ENCODE assay signal across 8 cellular contexts in genomic region chr11:34234086-34234740, GRCh38.
DNase-seq lines count a peak whose midpoint lies in the region; ATAC-seq, FAIRE-seq and TF ChIP-seq lines count a peak whose summit lies in the region.

No MANE protein-coding gene starts in this region.

- H3K79me2 ChIP-seq in GM12878 (ENCODE audit: control insufficient read depth, insufficient read depth, low read length): no peaks in the 10 kb centered on the region

- H3K36me3 ChIP-seq in GM12878 (ENCODE audit: control insufficient read depth in 2 of 2, insufficient read depth in 2 of 2, low read length in 1 of 2): no peaks in the 10 kb centered on the region; a peak in 1 of 4 replicates

- peak; percentile 80 for DNase-seq in ACHN
- peak in 4 of 5 experiments; percentile 46 to 62 (median 53) for DNase-seq in T-helper 2 cell
- DNase-seq in GM12878 (ENCODE audit: low read depth, low spot score): peak; percentile 88
- peak; percentile 56 for DNase-seq in myocyte (ENCODE audit: low read depth)
- peak; percentile 51 for DNase-seq in ureter (ENCODE audit: low spot score)
- no peak for DNase-seq in NCI-H510A (lab: John Stamatoyannopoulos, UW)

- ATAC-seq in GM19463 (IDR thresholded peaks at IDR 0.05; ENCODE audit: unreplicated experiment) (peak; percentile 79), HG03469 (IDR thresholded peaks at IDR 0.05; ENCODE audit: unreplicated experiment) (peak; percentile 70), GM12878 (peak; percentile 86)

- RAD21 ChIA-PET in GM12878 (lab: Charles Lee; ENCODE audit: unreplicated experiment): interaction anchor here (0.7 to 7.2 kb wide), 15 partner anchors 10 to 124 kb away, joined by 3 to 107 read pairs (median 4); partner anchors contain the start of gene ABTB2

- H3K4me1 ChIP-seq in GM12878 (ENCODE audit: control insufficient read depth, insufficient read depth, low read length): peaks cover 48% of the 10 kb centered on the region

- 0 out of 2 replicates have a peak overlapping the region, but pooled peaks have one; percentile 19 for H3K9ac ChIP-seq in GM12878 (ENCODE audit: control insufficient read depth, insufficient read depth, low read length)

- 20% methylated on average over 9 of the region's 9 CpGs for WGBS in GM12878 (ENCODE audit: insufficient coverage, insufficient replicate concordance, low lambda C conversion rate, missing lambda C conversion rate)

- TF ChIP-seq RAD21 in GM12878 (IDR thresholded peaks at IDR 0.05; ENCODE audit: insufficient read depth, low read depth, low read length): no peak; the same call in 1 of the 2 replicates

- peak; percentile 76 for FAIRE-seq in GM12878 (lab: Jason Lieb, UNC)

- peak; percentile 39 to 59; a peak in 2 of 4 replicates for TF ChIP-seq EP300 in GM12878 (IDR thresholded peaks at IDR 0.05; ENCODE audit: borderline replicate concordance in 1 of 2, control insufficient read depth in 1 of 2, low read depth in 2 of 2, low read length in 2 of 2)

- SMC1A ChIA-PET in GM12878 (lab: Charles Lee; ENCODE audit: uncharacterized antibody, unreplicated experiment): interaction anchor here (0.7 to 17.3 kb wide), 12 partner anchors 11 to 124 kb away, joined by 3 to 192 read pairs (median 5); partner anchors contain the start of gene ABTB2

- intact Hi-C loops in GM12878 (cut with micrococcal nuclease; ENCODE audit: unreplicated experiment): loop anchor here (2.0 to 10.0 kb wide), 3 partner anchors 59 to 459 kb away; partner anchors contain the start of genes ABTB2 and FBXO3

- peak overlapping the region; percentile 29; the same call in 1 of the 2 replicates for H3K4me3 ChIP-seq in GM12878

- H4K20me1 ChIP-seq in GM12878 (ENCODE audit: control insufficient read depth, insufficient read depth): no peaks in the 10 kb centered on the region

- BruUV-seq in GM12878 (replicated peaks; lab: Mats Ljungman, UMichigan): no TSS peak

- H3K9me3 ChIP-seq in GM12878 (replicated peaks; ENCODE audit: control insufficient read depth, insufficient read depth, low read length): no peaks in the 10 kb centered on the region

- POLR2A ChIA-PET in GM12878 (lab: Charles Lee): interaction anchor here (0.7 to 2.2 kb wide), 9 partner anchors 8 to 181 kb away, joined by 4 to 9 read pairs (median 4); no protein-coding TSS in a partner anchor

- no peaks in the 10 kb centered on the region for H3K27me3 ChIP-seq in GM12878 (replicated peaks in 1 of 2; ENCODE audit: control insufficient read depth in 2 of 2, insufficient read depth in 2 of 2, low read length in 1 of 2)

- H3K4me2 ChIP-seq in GM12878 (ENCODE audit: control insufficient read depth, insufficient read depth): peak overlapping the region; percentile 66

- H3K27ac ChIP-seq in GM12878 (ENCODE audit: control insufficient read depth, insufficient read depth): peak overlapping the region; percentile 54

- no peak for TF ChIP-seq CTCF in GM12878 (IDR thresholded peaks at IDR 0.05 in 2 of 3, conservative IDR thresholded peaks at IDR 0.05 in 1 of 3; ENCODE audit: control insufficient read depth in 2 of 3, extremely low read depth in 1 of 3, insufficient read depth in 1 of 3, low read depth in 3 of 3, low read length in 3 of 3)

- in situ Hi-C loops in ACHN (cut with HindIII; ENCODE audit: low pct_ligation_motif_present, low pct_unique_long_range_greater_than_20kb, low sequenced_read_pairs): no loop called here
- in situ Hi-C loops in GM12878 (cut with MboI): no loop called here

- CTCF ChIA-PET in GM12878 (lab: Yijun Ruan, JAX): interaction anchor here (0.7 to 4.2 kb wide), 7 partner anchors 9 to 124 kb away, joined by 3 to 18 read pairs (median 5); partner anchors contain the start of gene ABTB2

- H2AFZ ChIP-seq in GM12878 (ENCODE audit: control insufficient read depth, low read depth, low read length): 0 out of 2 replicates have a peak overlapping the region, but pooled peaks have one; percentile 32

- TF ChIP-seq POLR2A in GM12878 (IDR thresholded peaks at IDR 0.05; ENCODE audit: low read depth, low read length): no peak

TF ChIP-seq in GM12878, 131 proteins besides CTCF, POLR2A, EP300 and RAD21 (continues in another document):
- TF ChIP-seq BRCA1 (IDR thresholded peaks at IDR 0.05; ENCODE audit: low read depth, low read length): no peak
- TF ChIP-seq SIX5 (IDR thresholded peaks at IDR 0.05; ENCODE audit: low read depth, low read length, severe bottlenecking): no peak
- TF ChIP-seq ZZZ3 (IDR thresholded peaks at IDR 0.05; ENCODE audit: control insufficient read depth, insufficient read length, low read depth): no peak
- TF ChIP-seq MEF2A (IDR thresholded peaks at IDR 0.05; ENCODE audit: insufficient read depth, low read depth, low read length): peak; percentile 89
- TF ChIP-seq ELK1 (IDR thresholded peaks at IDR 0.05; ENCODE audit: low read depth, low read length): 0 out of 2 replicates have a peak, but pooled peaks have one; percentile 22
- no peak for TF ChIP-seq NFYA (IDR thresholded peaks at IDR 0.05; ENCODE audit: borderline replicate concordance, low read depth, low read length)
- no peak for TF ChIP-seq TAF1 (IDR thresholded peaks at IDR 0.05; ENCODE audit: borderline replicate concordance, low read depth, low read length)
- TF ChIP-seq CEBPB (IDR thresholded peaks at IDR 0.05; ENCODE audit: borderline replicate concordance in 1 of 2, low read depth in 2 of 2, low read length in 2 of 2): no peak; a peak in 1 of 4 replicates
- TF ChIP-seq NFIC (IDR thresholded peaks at IDR 0.05; ENCODE audit: low read depth, low read length): peak; percentile 91; the same call in 1 of the 2 replicates
- no peak for TF ChIP-seq CEBPZ (IDR thresholded peaks at IDR 0.05; ENCODE audit: low read depth, low read length)
- no peak for TF ChIP-seq HDAC6 (IDR thresholded peaks at IDR 0.05; ENCODE audit: unreplicated experiment)
- TF ChIP-seq DPF2 (IDR thresholded peaks at IDR 0.05): peak; percentile 81
- TF ChIP-seq MTA3 (IDR thresholded peaks at IDR 0.05; ENCODE audit: borderline replicate concordance, low read length): peak; percentile 86; the same call in 1 of the 2 replicates
- TF ChIP-seq SREBF1 (IDR thresholded peaks at IDR 0.05; ENCODE audit: low read length): no peak
- peak; percentile 91 for TF ChIP-seq RELB (IDR thresholded peaks at IDR 0.05; ENCODE audit: low read depth)
- TF ChIP-seq ATF7 (IDR thresholded peaks at IDR 0.05; ENCODE audit: low read depth): peak; percentile 92
- no peak for TF ChIP-seq E2F4 (IDR thresholded peaks at IDR 0.05; ENCODE audit: low read depth, low read length)
